ENCODE assay signal across 8 cellular contexts in genomic region chr17:57294629-57295501, GRCh38. TPM values are rescaled to one million over a fixed set of nuclear protein-coding genes. Genes with fewer than 3 reads are reported as not detected.
DNase-seq lines count a peak whose midpoint lies in the region; ATAC-seq and TF ChIP-seq lines count a peak whose summit lies in the region.

No MANE protein-coding gene starts in this region.

- H4K20me1 ChIP-seq in Loucy (ENCODE audit: insufficient read depth, low read length, poor library complexity, severe bottlenecking), result peaks cover 95% of the 10 kb centered on the region

- H3K4me3 ChIP-seq in Loucy (ENCODE audit: low read length, poor library complexity, severe bottlenecking) (peak overlapping the region; percentile 25), suprapubic skin (no peak overlapping the region)

- H3K9me2 ChIP-seq in Loucy (replicated peaks; ENCODE audit: low read depth, low read length), result no peaks in the 10 kb centered on the region

- peaks cover 13% of the 10 kb centered on the region for H3F3A ChIP-seq in Loucy (ENCODE audit: low read depth)

- no peak overlapping the region for H3K27ac ChIP-seq in suprapubic skin

- WGBS in suprapubic skin, result 73% methylated on average over 10 of the region's 10 CpGs

- TF ChIP-seq CTCF in Loucy (conservative IDR thresholded peaks at IDR 0.05; ENCODE audit: low read length) (no peak), suprapubic skin (IDR thresholded peaks at IDR 0.05) (no peak)

- H3K36me3 ChIP-seq in Loucy (ENCODE audit: insufficient read depth, low read length) (peaks cover 72% of the 10 kb centered on the region), suprapubic skin (peaks cover 6% of the 10 kb centered on the region)

- H3K4me2 ChIP-seq in Loucy (ENCODE audit: low read depth, low read length, poor library complexity, severe bottlenecking), result peak overlapping the region; percentile 66

- peak; percentile 83 to 87 for DNase-seq in SHP77 (lab: John Stamatoyannopoulos, UW)
- DNase-seq in cerebellum (ENCODE audit: low spot score), result peak; percentile 25
- DNase-seq in stimulated activated CD4-positive, alpha-beta T cell treated with anti-CD3 and anti-CD28 coated beads, Interleukin-15, amount 100 ng/mL, for 24 hours, result peak; percentile 34
- no peak for DNase-seq in suprapubic skin (ENCODE audit: low spot score in 2 of 2)
- no peak for DNase-seq in amniotic stem cell (lab: John Stamatoyannopoulos, UW)

- H3K4me1 ChIP-seq in Loucy (ENCODE audit: insufficient read depth, low read length, poor library complexity, severe bottlenecking) (peaks cover 31% of the 10 kb centered on the region), suprapubic skin (no peaks in the 10 kb centered on the region)

- peaks cover 6% of the 10 kb centered on the region; the same call in 1 of the 2 replicates for H3K9me3 ChIP-seq in Loucy (ENCODE audit: insufficient read depth, low read depth, low read length)
- no peaks in the 10 kb centered on the region for H3K9me3 ChIP-seq in suprapubic skin

- H3K27me3 ChIP-seq in Loucy (ENCODE audit: insufficient read depth, low read length, poor library complexity, severe bottlenecking) (no peaks in the 10 kb centered on the region), suprapubic skin (no peaks in the 10 kb centered on the region)

- no peak overlapping the region for H2AFZ ChIP-seq in Loucy (ENCODE audit: low read length)

- ATAC-seq in GM21576 (IDR thresholded peaks at IDR 0.05; ENCODE audit: unreplicated experiment), result no peak
- no peak for ATAC-seq in GM21737 (IDR thresholded peaks at IDR 0.05; ENCODE audit: unreplicated experiment)

- H3K79me2 ChIP-seq in Loucy (ENCODE audit: insufficient read depth, low read length), result peaks cover 95% of the 10 kb centered on the region

- peak overlapping the region; percentile 34 for H3K9ac ChIP-seq in Loucy (ENCODE audit: low read depth, low read length, poor library complexity, severe bottlenecking)

- TF ChIP-seq POLR2A in suprapubic skin (IDR thresholded peaks at IDR 0.05), result no peak

- TF ChIP-seq EP300 in suprapubic skin (IDR thresholded peaks at IDR 0.05), result no peak

RNA-seq across cellular contexts. Expression of gene MSI2, which starts 38.5 kb away (rescaled TPM):
- total RNA-seq in cerebellum (148 TPM), suprapubic skin (10 to 100 TPM; 19.7 to 35.8 (median 22.4) TPM)

Comparison
In these comparisons a context has a peak if more than half of its experiments do, and no peak if none do; other contexts are left out.
1. DNase-seq: peak in SHP77 (2 of 2), cerebellum (single experiment) and stimulated activated CD4-positive, alpha-beta T cell treated with anti-CD3 and anti-CD28 coated beads, Interleukin-15, amount 100 ng/mL, for 24 hours (single experiment); none in suprapubic skin (0 of 2) and amniotic stem cell (single experiment).